Comparison of ENCODE assay signal across 1 cellular context in genomic region chr17:57968456-57968855, GRCh38.
TF ChIP-seq lines count a peak whose summit lies in the region.

No MANE protein-coding gene starts in this region.

TF ChIP-seq in HepG2, 621 proteins besides CTCF, POLR2A, EP300 and RAD21:
- no peak for TF ChIP-seq ZKSCAN8 (CRISPR knock-in tag; IDR thresholded peaks at IDR 0.05; ENCODE audit: borderline replicate concordance)
- no peak for TF ChIP-seq ZFP1 (CRISPR knock-in tag; IDR thresholded peaks at IDR 0.05)
- TF ChIP-seq, protein P1, sequence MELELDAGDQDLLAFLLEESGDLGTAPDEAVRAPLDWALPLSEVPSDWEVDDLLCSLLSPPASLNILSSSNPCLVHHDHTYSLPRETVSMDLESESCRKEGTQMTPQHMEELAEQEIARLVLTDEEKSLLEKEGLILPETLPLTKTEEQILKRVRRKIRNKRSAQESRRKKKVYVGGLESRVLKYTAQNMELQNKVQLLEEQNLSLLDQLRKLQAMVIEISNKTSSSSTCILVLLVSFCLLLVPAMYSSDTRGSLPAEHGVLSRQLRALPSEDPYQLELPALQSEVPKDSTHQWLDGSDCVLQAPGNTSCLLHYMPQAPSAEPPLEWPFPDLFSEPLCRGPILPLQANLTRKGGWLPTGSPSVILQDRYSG (CRISPR knock-in tag; IDR thresholded peaks at IDR 0.05): no peak
- TF ChIP-seq ISL2 (CRISPR knock-in tag; IDR thresholded peaks at IDR 0.05): no peak
- no peak for TF ChIP-seq ZBTB34 (CRISPR knock-in tag; IDR thresholded peaks at IDR 0.05)
TF ChIP-seq in HepG2: peak in this region for 0.
